ENCODE assay signal across 16 cellular contexts in the genomic region with DNA sequence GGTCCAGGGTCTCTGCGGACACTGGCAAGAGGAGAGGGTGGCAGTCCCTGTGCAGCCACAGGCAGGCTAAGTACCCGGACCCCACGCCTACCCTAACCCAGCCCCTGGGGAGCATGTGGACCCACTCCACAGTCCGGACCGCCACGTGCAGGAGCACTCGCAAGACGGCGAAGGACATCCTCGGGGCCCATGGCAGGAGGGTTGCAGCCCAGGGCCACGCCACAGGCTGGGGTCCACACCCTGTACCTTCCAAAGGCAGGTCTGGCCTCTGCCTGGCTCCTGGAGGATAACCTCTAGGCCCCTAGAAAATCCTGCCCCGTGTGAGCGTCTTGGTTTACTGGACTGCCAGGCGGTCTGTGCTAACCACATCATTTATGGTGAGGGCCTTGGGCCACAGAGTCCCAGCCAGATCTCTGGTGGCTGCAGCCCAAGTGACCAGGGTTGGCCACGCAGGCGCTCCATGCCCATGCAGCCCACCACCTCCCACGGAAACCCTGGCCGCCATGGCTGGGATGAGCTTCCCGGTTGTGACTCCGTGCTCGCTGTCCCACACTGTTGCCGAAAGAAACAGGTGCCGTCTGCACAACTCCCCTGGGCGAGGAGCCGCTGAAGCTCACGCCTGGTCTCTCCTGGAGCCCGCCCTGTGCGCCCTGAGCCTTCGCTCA. TPM values are rescaled to one million over a fixed set of nuclear protein-coding genes. Genes with fewer than 3 reads are reported as not detected.
DNase-seq lines count a peak whose midpoint lies in the region; ATAC-seq, FAIRE-seq and TF ChIP-seq lines count a peak whose summit lies in the region.
"Had no signal": no experiment of that assay in that cellular context is flagged by ENCODE, and none has a peak within 500 bp of the region (broad histone marks: within the 10 kb centered on the region; RNA-seq: fewer than 3 reads in every experiment).

No MANE protein-coding gene starts in this region.

- no peaks in the 10 kb centered on the region; a peak in 1 of 5 replicates for H3K4me1 ChIP-seq in K562 (replicated peaks in 1 of 2; ENCODE audit: control insufficient read depth in 2 of 2, insufficient read depth in 2 of 2, low read length in 2 of 2)
- H3K4me1 ChIP-seq in prostate gland (replicated peaks): no peaks in the 10 kb centered on the region

- H3K27ac ChIP-seq in K562 (ENCODE audit: extremely low read depth, low read depth, low read length): no peak overlapping the region
- peak overlapping the region; percentile 51 to 68 for H3K27ac ChIP-seq in prostate gland

- no peaks in the 10 kb centered on the region for H3K27me3 Mint-ChIP-seq in chondrocyte (ENCODE audit: low read depth)
- H3K27me3 Mint-ChIP-seq in mesothelial cell of epicardium (ENCODE audit: low read depth): no peaks in the 10 kb centered on the region
- H3K27me3 Mint-ChIP-seq: CD4-positive, alpha-beta memory T cell had no signal

- CTCF ChIA-PET in K562 (lab: Yijun Ruan, JAX; ENCODE audit: low intra/inter-chr PET ratio): no interaction called here

- no peak overlapping the region for H3K4me3 ChIP-seq in K562
- H3K4me3 ChIP-seq in prostate gland: no peak overlapping the region

- no peaks in the 10 kb centered on the region for H3K79me2 ChIP-seq in K562 (ENCODE audit: control insufficient read depth, insufficient read depth, low read length)

- H3K9me3 ChIP-seq in K562 (replicated peaks; ENCODE audit: control insufficient read depth, insufficient read depth, low read depth, low read length): no peaks in the 10 kb centered on the region
- H3K9me3 ChIP-seq in prostate gland: no peaks in the 10 kb centered on the region

- BruUV-seq in K562 (replicated peaks; lab: Mats Ljungman, UMichigan): no TSS peak

- in situ Hi-C loops in K562 (cut with MboI): no loop called here

- TF ChIP-seq CTCF in K562 (IDR thresholded peaks at IDR 0.05 in 2 of 3, conservative IDR thresholded peaks at IDR 0.05 in 1 of 3; ENCODE audit: insufficient read depth in 2 of 3, low read depth in 1 of 3, low read length in 3 of 3) (no peak), chondrocyte (IDR thresholded peaks at IDR 0.05) (no peak), prostate gland (IDR thresholded peaks at IDR 0.05) (no peak), mesothelial cell of epicardium (IDR thresholded peaks at IDR 0.05; ENCODE audit: unreplicated experiment) (no peak)

- H3K4me3 Mint-ChIP-seq in chondrocyte (ENCODE audit: unreplicated experiment) (no peak overlapping the region), mesothelial cell of epicardium (no peak overlapping the region)
- H3K4me3 Mint-ChIP-seq: CD4-positive, alpha-beta memory T cell had no signal

- POLR2A ChIA-PET in K562 (lab: Yijun Ruan, JAX): interaction anchor here (0.7 kb wide), 1 partner anchor 56 kb away, joined by 3 read pairs; no protein-coding TSS in a partner anchor

- H3K4me2 ChIP-seq in K562 (ENCODE audit: insufficient read depth, low read length): no peak overlapping the region

- TF ChIP-seq EP300 in K562 (IDR thresholded peaks at IDR 0.05; ENCODE audit: low read length): no peak

- no peaks in the 10 kb centered on the region for H4K20me1 ChIP-seq in K562 (replicated peaks; ENCODE audit: control insufficient read depth, insufficient read depth, low read length)

- TF ChIP-seq POLR2A in K562 (conservative IDR thresholded peaks at IDR 0.05) (no peak), prostate gland (IDR thresholded peaks at IDR 0.05) (no peak)

- no peak overlapping the region for H3K9ac ChIP-seq in K562 (ENCODE audit: insufficient read depth in 1 of 2, low read depth in 2 of 2, low read length in 2 of 2)

- no peaks in the 10 kb centered on the region for H3K9me1 ChIP-seq in K562 (ENCODE audit: control insufficient read depth, insufficient read depth, low read length)

- H3K36me3 ChIP-seq in K562 (ENCODE audit: control insufficient read depth, insufficient read depth, low read length) (peaks cover 45% of the 10 kb centered on the region; the same call in 2 of the 3 replicates), prostate gland (no peaks in the 10 kb centered on the region)

- no peak for FAIRE-seq in K562 (lab: Jason Lieb, UNC)
- FAIRE-seq: GM18507 had no signal

- H3K27ac Mint-ChIP-seq in chondrocyte (ENCODE audit: unreplicated experiment) (no peak overlapping the region), mesothelial cell of epicardium (no peak overlapping the region)
- H3K27ac Mint-ChIP-seq: CD4-positive, alpha-beta memory T cell had no signal

- intact Hi-C loops in K562 (cut with micrococcal nuclease) (no loop called here), prostate gland (cut with DNase I) (no loop called here)

- WGBS in K562 (ENCODE audit: insufficient coverage, low coverage, missing lambda C conversion rate): 98% methylated on average over 17 of the region's 29 CpGs
- 100% methylated on average over 1 of the region's 29 CpGs for WGBS in prostate gland

- no peaks in the 10 kb centered on the region for H3K4me1 Mint-ChIP-seq in chondrocyte (ENCODE audit: low read depth)
- H3K4me1 Mint-ChIP-seq in mesothelial cell of epicardium: no peaks in the 10 kb centered on the region

- H3K36me3 Mint-ChIP-seq in chondrocyte (ENCODE audit: low read depth) (peaks cover 13% of the 10 kb centered on the region), mesothelial cell of epicardium (peaks cover 20% of the 10 kb centered on the region)

- peaks cover 5% of the 10 kb centered on the region for H3K9me3 Mint-ChIP-seq in chondrocyte (ENCODE audit: low read depth)
- peaks cover 4% of the 10 kb centered on the region for H3K9me3 Mint-ChIP-seq in mesothelial cell of epicardium

- H3K27me3 ChIP-seq in K562 (ENCODE audit: control insufficient read depth in 2 of 2, insufficient read depth in 2 of 2, low read length in 2 of 2) (no peaks in the 10 kb centered on the region), prostate gland (replicated peaks; ENCODE audit: insufficient read depth) (no peaks in the 10 kb centered on the region)

- H2AFZ ChIP-seq in K562 (ENCODE audit: low read depth, low read length): no peak overlapping the region

- ATAC-seq in K562: no peak

- no peak for TF ChIP-seq RAD21 in K562 (CRISPR knock-in tag; conservative IDR thresholded peaks at IDR 0.05 in 1 of 2, IDR thresholded peaks at IDR 0.05 in 1 of 2)

- no peak for DNase-seq in K562 (ENCODE audit: extremely low read depth in 1 of 4, low spot score in 3 of 4)
- peak; percentile 87 for DNase-seq in chondrocyte (ENCODE audit: low spot score)
- no peak for DNase-seq in prostate gland (ENCODE audit: low spot score)
- no peak for DNase-seq in NCI-H510A treated with DMSO at 0.1 percent for 48 hours (lab: John Stamatoyannopoulos, UW)
- no peak for DNase-seq in mesothelial cell of epicardium (ENCODE audit: low spot score in 2 of 2, unreplicated experiment in 2 of 2)
- DNase-seq in mucosa of gallbladder (ENCODE audit: low spot score): no peak
- DNase-seq: C1 segment of cervical spinal cord; Calu3; CD4-positive, alpha-beta memory T cell; COR-L47; DMS53; DMS79 treated with DMSO at 0.1 percent for 48 hours; GF-D8; H7; HCEC 1CT had no signal

TF ChIP-seq in K562, 482 proteins besides CTCF, POLR2A, EP300 and RAD21:
- TF ChIP-seq RBFOX2 (IDR thresholded peaks at IDR 0.05; ENCODE audit: low read depth, low read length) (0 out of 2 replicates have a peak, but pooled peaks have one; percentile 15), KLF16 (IDR thresholded peaks at IDR 0.05) (no peak)

RNA-seq across cellular contexts. Expression of a gene that starts 10.0 kb away (rescaled TPM):
- total RNA-seq in K562 (2011; cell fraction: chromatin; rRNA removed; ENCODE audit: low replicate concordance): 9.4 and 14.9 TPM in 2 replicates
- total RNA-seq in K562 (2011; cell fraction: nucleolus; rRNA removed): 13.5 and 17.1 TPM in 2 replicates
- 12.1 and 14.7 TPM in 2 replicates for total RNA-seq in K562 (2011; cell fraction: nucleoplasm; rRNA removed)
- total RNA-seq in K562 (2014; rRNA removed) (53.8 and 59.5 TPM in 2 replicates), K562 (2014; rRNA removed; fragmentation: Illumina TruSeq; extraction: Trizol) (11.6 and 12.8 TPM in 2 replicates), K562 (2015; rRNA removed; fragmentation: Illumina TruSeq; extraction: Trizol) (27.0 and 30.0 TPM in 2 replicates), K562 (2021) (25.3 and 28.5 TPM in 2 replicates), chondrocyte (17.2 to 21.9 TPM (median 17.7 TPM) in 3 replicates), prostate gland (10 to 100 TPM; 33.8 to 55.9 TPM), mesothelial cell of epicardium (17.2 to 19.1 TPM (median 17.3 TPM) in 3 replicates), mucosa of gallbladder (14.9 TPM)
- polyA plus RNA-seq in K562 (2011; rRNA removed) (25.3 and 32.9 TPM in 2 replicates), K562 (2014; fragmentation: Illumina TruSeq; extraction: Trizol) (18.0 and 18.2 TPM in 2 replicates), K562 (2014; fragmentation: Nextera tagmentation; extraction: Ambion mirVana) (1 to 10 TPM in 1 of 2 experiments, under 1 TPM in 1; 0.92 to 1.6 TPM), K562 (2014; rRNA removed) (35.9 and 47.3 TPM in 2 replicates)
- polyA plus RNA-seq in K562 (2011; cell fraction: cytosol; rRNA removed): 46.4 and 64.2 TPM in 2 replicates
- 20.0 and 22.0 TPM in 2 replicates for polyA plus RNA-seq in K562 (2011; cell fraction: nucleus; rRNA removed)
- 19.7 and 27.3 TPM in 2 replicates for polyA plus RNA-seq in K562 (2012)
- 10.7 and 11.7 TPM in 2 replicates for polyA minus RNA-seq in K562 (2011; rRNA and poly(A)+ RNA removed)
- 12.9 and 16.4 TPM in 2 replicates for polyA minus RNA-seq in K562 (2011; cell fraction: cytosol; rRNA and poly(A)+ RNA removed)
- 4.2 and 6.2 TPM in 2 replicates for polyA minus RNA-seq in K562 (2011; cell fraction: nucleus; rRNA and poly(A)+ RNA removed)

RNA-seq across cellular contexts. Expression of a gene that starts 58.1 kb away (rescaled TPM):
- total RNA-seq in K562 (2011; cell fraction: chromatin; rRNA removed; ENCODE audit: low replicate concordance): 2.3 and 6.4 TPM in 2 replicates
- 6.8 and 7.3 TPM in 2 replicates for total RNA-seq in K562 (2011; cell fraction: nucleolus; rRNA removed)
- 3.4 and 3.9 TPM in 2 replicates for total RNA-seq in K562 (2011; cell fraction: nucleoplasm; rRNA removed)
- total RNA-seq in K562 (2014; rRNA removed) (10.6 and 17.8 TPM in 2 replicates), K562 (2014; rRNA removed; fragmentation: Illumina TruSeq; extraction: Trizol) (2.5 and 3.2 TPM in 2 replicates), K562 (2015; rRNA removed; fragmentation: Illumina TruSeq; extraction: Trizol) (4.6 and 5.2 TPM in 2 replicates), K562 (2021) (13.0 and 14.1 TPM in 2 replicates), chondrocyte (0.13 to 0.77 TPM in 2 of 3 replicates, not detected in the other), prostate gland (1 to 10 TPM in 1 of 2 donors, not detected in 1; 3.5 TPM), mesothelial cell of epicardium (3.5 to 4.2 TPM (median 3.7 TPM) in 3 replicates), mucosa of gallbladder (0.12 TPM)
- polyA plus RNA-seq in K562 (2011; rRNA removed) (8.8 and 20.5 TPM in 2 replicates), K562 (2014; fragmentation: Illumina TruSeq; extraction: Trizol) (5.5 and 7.1 TPM in 2 replicates), K562 (2014; fragmentation: Nextera tagmentation; extraction: Ambion mirVana) (under 1 TPM; 0.11 to 0.31 TPM), K562 (2014; rRNA removed) (8.4 and 9.2 TPM in 2 replicates)
- polyA plus RNA-seq in K562 (2011; cell fraction: cytosol; rRNA removed): 22.4 and 26.1 TPM in 2 replicates
- polyA plus RNA-seq in K562 (2011; cell fraction: nucleus; rRNA removed): 11.9 and 18.7 TPM in 2 replicates
- polyA plus RNA-seq in K562 (2012): 7.4 and 10.8 TPM in 2 replicates
- 5.2 and 5.5 TPM in 2 replicates for polyA minus RNA-seq in K562 (2011; rRNA and poly(A)+ RNA removed)
- 7.3 and 20.2 TPM in 2 replicates for polyA minus RNA-seq in K562 (2011; cell fraction: cytosol; rRNA and poly(A)+ RNA removed)
- polyA minus RNA-seq in K562 (2011; cell fraction: nucleus; rRNA and poly(A)+ RNA removed): 2.7 and 6.7 TPM in 2 replicates
- total RNA-seq: CD4-positive, alpha-beta memory T cell had no signal
- polyA plus RNA-seq: CD4-positive, alpha-beta memory T cell had no signal
